Comparison of ENCODE assay signal across 12 cellular contexts in the genomic region with DNA sequence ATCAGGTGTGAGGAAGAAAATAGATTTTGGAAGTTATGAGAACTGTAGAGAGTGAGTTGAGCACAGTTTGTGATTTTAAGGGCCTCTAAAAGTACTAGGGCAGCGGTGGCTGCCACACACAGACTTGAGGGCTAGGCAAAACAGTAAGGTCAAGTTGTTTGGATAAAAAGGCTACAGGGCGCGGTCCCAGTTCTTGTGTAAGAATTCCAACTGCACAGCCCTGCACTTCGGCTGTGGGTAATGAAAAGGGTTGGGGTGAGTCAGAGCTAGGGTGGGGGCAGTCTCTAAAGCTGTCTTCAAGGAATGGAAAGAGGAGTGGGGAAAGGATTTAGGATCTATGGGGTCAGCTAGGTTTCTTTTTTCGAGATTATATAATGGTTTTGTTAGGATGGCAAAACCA. TPM values are rescaled to one million over a fixed set of nuclear protein-coding genes. Genes with fewer than 3 reads are reported as not detected.
"Had no signal": no experiment of that assay in that cellular context is flagged by ENCODE, and none has a peak within 500 bp of the region (broad histone marks: within the 10 kb centered on the region; RNA-seq: fewer than 3 reads in every experiment).

No MANE protein-coding gene starts in this region.

RNA-seq across cellular contexts. Expression of a gene that starts 31.1 kb away (rescaled TPM):
- total RNA-seq: activated CD4-positive, alpha-beta T cell treated with anti-CD3 and anti-CD28 coated beads for 36 hours; activated CD4-positive, alpha-beta T cell treated with anti-CD3 and anti-CD28 coated beads, Interleukin-2, amount 10 ng/mL, durations not matched to agents 7 days and 5 days; activated CD8-positive, alpha-beta T cell treated with anti-CD3 and anti-CD28 coated beads, Interleukin-2, amount 10 ng/mL, durations not matched to agents 7 days and 5 days; activated naive CD8-positive, alpha-beta T cell treated with anti-CD3 and anti-CD28 coated beads, Interleukin-2, amount 10 ng/mL, durations not matched to agents 7 days and 5 days; activated T-helper 2 cell treated with anti-CD3 and anti-CD28 coated beads, Interferon-gamma antibody, Interleukin-2, Interleukin-4, amounts not matched to agents 10 μg/mL and 5 μg/mL and 100 μg/mL, durations not matched to agents 14 hours and 24 hours and 36 hours; astrocyte; body of pancreas; OCI-LY7; WTC11 had no signal

RNA-seq across cellular contexts. Expression of a gene that starts 49.7 kb away (rescaled TPM):
- total RNA-seq: activated CD4-positive, alpha-beta T cell treated with anti-CD3 and anti-CD28 coated beads for 36 hours; activated CD4-positive, alpha-beta T cell treated with anti-CD3 and anti-CD28 coated beads, Interleukin-2, amount 10 ng/mL, durations not matched to agents 7 days and 5 days; activated CD8-positive, alpha-beta T cell treated with anti-CD3 and anti-CD28 coated beads, Interleukin-2, amount 10 ng/mL, durations not matched to agents 7 days and 5 days; activated naive CD8-positive, alpha-beta T cell treated with anti-CD3 and anti-CD28 coated beads, Interleukin-2, amount 10 ng/mL, durations not matched to agents 7 days and 5 days; activated T-helper 2 cell treated with anti-CD3 and anti-CD28 coated beads, Interferon-gamma antibody, Interleukin-2, Interleukin-4, amounts not matched to agents 10 μg/mL and 5 μg/mL and 100 μg/mL, durations not matched to agents 14 hours and 24 hours and 36 hours; body of pancreas; breast epithelium; OCI-LY7; SJSA1; WTC11 had no signal
- polyA plus RNA-seq: adipose tissue had no signal
